Comparison of ENCODE assay signal across 16 cellular contexts in genomic region chr1:47759581-47760247, GRCh38.
"Had no signal": no experiment of that assay in that cellular context is flagged by ENCODE, and none has a peak within 500 bp of the region (broad histone marks: within the 10 kb centered on the region; RNA-seq: fewer than 3 reads in every experiment).

No MANE protein-coding gene starts in this region.

- H3K4me1 Mint-ChIP-seq: naive B cell; stimulated activated effector memory CD8-positive, alpha-beta T cell treated with anti-CD3 and anti-CD28 coated beads, Interleukin-12 subunit alpha, Interleukin-12 subunit beta, amount 100 ng/mL, for 72 hours had no signal

- H3K4me1 ChIP-seq: colonic mucosa, lower lobe of right lung, upper lobe of right lung had no signal

- H3K9me3 Mint-ChIP-seq: activated naive CD4-positive, alpha-beta T cell treated with anti-CD3 and anti-CD28 coated beads, Interleukin-2, amount 50 U/mL, for 72 hours; activated T-helper 2 cell treated with anti-CD3 and anti-CD28 coated beads, Interferon-gamma antibody, Interleukin-2, Interleukin-4, amounts not matched to agents 10 μg/mL and 5 μg/mL and 100 μg/mL, durations not matched to agents 14 hours and 24 hours and 36 hours; effector memory CD8-positive, alpha-beta T cell; naive B cell; stimulated activated effector memory CD8-positive, alpha-beta T cell treated with anti-CD3 and anti-CD28 coated beads, Interleukin-12 subunit alpha, Interleukin-12 subunit beta, amount 100 ng/mL, for 72 hours had no signal

- H3K36me3 Mint-ChIP-seq: activated naive CD4-positive, alpha-beta T cell treated with anti-CD3 and anti-CD28 coated beads, Interleukin-2, amount 50 U/mL, for 72 hours; naive B cell; stimulated activated effector memory CD8-positive, alpha-beta T cell treated with anti-CD3 and anti-CD28 coated beads, Interleukin-12 subunit alpha, Interleukin-12 subunit beta, amount 100 ng/mL, for 72 hours had no signal

- ATAC-seq: activated naive CD4-positive, alpha-beta T cell treated with anti-CD3 and anti-CD28 coated beads, Interleukin-2, amount 50 U/mL, for 72 hours; effector memory CD8-positive, alpha-beta T cell; lower lobe of right lung; stimulated activated effector memory CD8-positive, alpha-beta T cell treated with anti-CD3 and anti-CD28 coated beads, Interleukin-12 subunit alpha, Interleukin-12 subunit beta, amount 100 ng/mL, for 72 hours; upper lobe of right lung had no signal

- H3K4me3 Mint-ChIP-seq: effector memory CD8-positive, alpha-beta T cell; naive B cell; stimulated activated effector memory CD8-positive, alpha-beta T cell treated with anti-CD3 and anti-CD28 coated beads, Interleukin-12 subunit alpha, Interleukin-12 subunit beta, amount 100 ng/mL, for 72 hours had no signal

- H3K9me3 ChIP-seq: colonic mucosa, lower lobe of right lung, right atrium auricular region, upper lobe of right lung had no signal

- H3K36me3 ChIP-seq: colonic mucosa, lower lobe of right lung, right atrium auricular region, upper lobe of right lung had no signal

- H3K4me3 ChIP-seq: colonic mucosa, lower lobe of right lung, right atrium auricular region, skin epidermis, upper lobe of right lung had no signal

- DNase-seq: activated CD4-positive, alpha-beta T cell treated with anti-CD3 and anti-CD28 coated beads, Interleukin-2, amount 50 U/mL, for 1 hour; activated T-cell treated with anti-CD3 and anti-CD28 coated beads for 4 hours; amniotic stem cell; colonic mucosa; effector memory CD8-positive, alpha-beta T cell; hippocampal formation; lower lobe of right lung; naive B cell; substantia nigra; T-helper 2 cell; upper lobe of right lung had no signal

- H3K27me3 ChIP-seq: colonic mucosa, right atrium auricular region, upper lobe of right lung had no signal

- H3K27ac ChIP-seq: colonic mucosa, lower lobe of right lung, right atrium auricular region, skin epidermis, upper lobe of right lung had no signal

- H3K27ac Mint-ChIP-seq: activated naive CD4-positive, alpha-beta T cell treated with anti-CD3 and anti-CD28 coated beads, Interleukin-2, amount 50 U/mL, for 72 hours; activated T-helper 2 cell treated with anti-CD3 and anti-CD28 coated beads, Interferon-gamma antibody, Interleukin-2, Interleukin-4, amounts not matched to agents 10 μg/mL and 5 μg/mL and 100 μg/mL, durations not matched to agents 14 hours and 24 hours and 36 hours; effector memory CD8-positive, alpha-beta T cell; naive B cell; stimulated activated effector memory CD8-positive, alpha-beta T cell treated with anti-CD3 and anti-CD28 coated beads, Interleukin-12 subunit alpha, Interleukin-12 subunit beta, amount 100 ng/mL, for 72 hours had no signal
